Comparison of ENCODE assay signal across 8 cellular contexts in the genomic region with DNA sequence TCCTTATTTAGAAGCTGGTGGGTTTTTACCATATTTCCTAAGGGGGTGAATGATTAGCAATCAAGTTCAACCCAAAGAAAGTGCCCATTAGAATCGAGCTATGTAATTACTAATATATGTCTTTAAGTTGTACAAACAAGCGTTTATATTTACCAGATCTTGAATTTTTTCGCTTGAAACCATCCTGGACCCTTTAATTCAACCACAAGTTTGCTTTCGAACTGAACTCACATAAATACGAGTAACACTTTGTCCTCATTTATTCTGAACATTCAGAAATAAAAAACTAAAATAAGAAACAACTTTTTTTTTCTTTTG. TPM values are rescaled to one million over a fixed set of nuclear protein-coding genes. Genes with fewer than 3 reads are reported as not detected.
DNase-seq lines count a peak whose midpoint lies in the region; ATAC-seq and TF ChIP-seq lines count a peak whose summit lies in the region.

No MANE protein-coding gene starts in this region.

- H3K9me3 ChIP-seq in CD4-positive, alpha-beta T cell (ENCODE audit: control insufficient read depth, low read length) = no peaks in the 10 kb centered on the region
- H3K9me3 ChIP-seq in ovary = no peaks in the 10 kb centered on the region

- H3K4me1 Mint-ChIP-seq in CD4-positive, alpha-beta T cell (ENCODE audit: low read depth) = peaks cover 49% of the 10 kb centered on the region
- H3K4me1 Mint-ChIP-seq in effector memory CD8-positive, alpha-beta T cell (ENCODE audit: low read depth in 2 of 2) = peaks cover 30 to 50% of the 10 kb centered on the region in 2 donors

- H3K27ac ChIP-seq in CD4-positive, alpha-beta T cell (ENCODE audit: low read depth, low read length) = peak overlapping the region; percentile 58
- peak overlapping the region in 1 of 2 donors; percentile 7 for H3K27ac ChIP-seq in ovary

- intact Hi-C loops in CD4-positive, alpha-beta T cell (cut with DNase I, micrococcal nuclease) = loop anchor here in 1 of 2 experiments (5.0 to 10.0 kb wide), 2 partner anchors 284 to 346 kb away; a partner anchor contains a TSS
- intact Hi-C loops in ovary (cut with DNase I) = no loop called here

- H3K27me3 ChIP-seq in CD4-positive, alpha-beta T cell (ENCODE audit: control insufficient read depth, insufficient read depth, low read length) = no peaks in the 10 kb centered on the region
- H3K27me3 ChIP-seq in ovary = no peaks in the 10 kb centered on the region

- no peak for TF ChIP-seq EP300 in ovary (IDR thresholded peaks at IDR 0.05)

- no peak for TF ChIP-seq POLR2A in NB4 (IDR thresholded peaks at IDR 0.05; ENCODE audit: extremely low read depth, insufficient read length)
- TF ChIP-seq POLR2A in ovary (IDR thresholded peaks at IDR 0.05) = no peak

- WGBS in ovary, 3 donors = 50 to 54% (median 52%) methylated on average over 5 of the region's 5 CpGs

- no peaks in the 10 kb centered on the region for H3K27me3 Mint-ChIP-seq in CD4-positive, alpha-beta T cell
- no peaks in the 10 kb centered on the region for H3K27me3 Mint-ChIP-seq in effector memory CD8-positive, alpha-beta T cell

- no peak for DNase-seq in CD4-positive, alpha-beta T cell
- DNase-seq in NB4 (ENCODE audit: low read depth) (no peak), ovary (no peak), CD1c-positive myeloid dendritic cell (ENCODE audit: extremely low spot score) (no peak), NK-92 (lab: John Stamatoyannopoulos, UW; ENCODE audit: unreplicated experiment) (no peak), OCI-M1 (lab: John Stamatoyannopoulos, UW) (no peak)
- no peak for DNase-seq in effector memory CD8-positive, alpha-beta T cell
- no peak for DNase-seq in stimulated activated naive CD4-positive, alpha-beta T cell treated with Interleukin-2 at 50 U/mL for 16 hours (lab: John Stamatoyannopoulos, UW)

- H3K4me3 ChIP-seq in NB4 (ENCODE audit: low read depth, low read length) (peak overlapping the region; percentile 74), ovary (peak overlapping the region; percentile 83)

- no peaks in the 10 kb centered on the region for H3K36me3 ChIP-seq in ovary

- H3K9me3 Mint-ChIP-seq in CD4-positive, alpha-beta T cell = no peaks in the 10 kb centered on the region
- H3K9me3 Mint-ChIP-seq in effector memory CD8-positive, alpha-beta T cell = no peaks in the 10 kb centered on the region

- peaks cover 5% of the 10 kb centered on the region for H3K4me1 ChIP-seq in ovary (ENCODE audit: insufficient read depth)

- H3K4me3 Mint-ChIP-seq in CD4-positive, alpha-beta T cell = peak overlapping the region; percentile 99
- peak overlapping the region; percentile 97 for H3K4me3 Mint-ChIP-seq in effector memory CD8-positive, alpha-beta T cell

- CTCF ChIA-PET in CD4-positive, alpha-beta T cell (lab: Charles Lee) = no interaction called here

- H3K36me3 Mint-ChIP-seq in CD4-positive, alpha-beta T cell (ENCODE audit: low read depth) = peaks cover 49% of the 10 kb centered on the region
- peaks cover 7% of the 10 kb centered on the region for H3K36me3 Mint-ChIP-seq in effector memory CD8-positive, alpha-beta T cell (ENCODE audit: insufficient read depth)

- no peak for TF ChIP-seq CTCF in CD4-positive, alpha-beta T cell (IDR thresholded peaks at IDR 0.05)
- TF ChIP-seq CTCF in NB4 (IDR thresholded peaks at IDR 0.05; ENCODE audit: low read depth, low read length) (no peak), ovary (IDR thresholded peaks at IDR 0.05) (no peak)

- peak overlapping the region; percentile 81 for H3K27ac Mint-ChIP-seq in CD4-positive, alpha-beta T cell
- H3K27ac Mint-ChIP-seq in effector memory CD8-positive, alpha-beta T cell = peak overlapping the region; percentile 96 to 98

- no peak for ATAC-seq in CD4-positive, alpha-beta T cell (ENCODE audit: poor library complexity)
- no peak for ATAC-seq in effector memory CD8-positive, alpha-beta T cell (replicated peaks)

- POLR2A ChIA-PET in CD4-positive, alpha-beta T cell (lab: Charles Lee) = interaction anchor here (0.6 kb wide), 3 partner anchors 11 to 1390 kb away, joined by 3 to 5 read pairs (median 4); no protein-coding TSS in a partner anchor

RNA-seq across cellular contexts. Expression of a gene that starts 1.5 kb away (rescaled TPM):
- total RNA-seq in CD4-positive, alpha-beta T cell = 10 to 100 TPM; 44.3 to 45.7 TPM
- 100 to 1,000 TPM in 2 of 7 donors, 10 to 100 TPM in 5; 45.4 to 104 (median 82.4) TPM for total RNA-seq in ovary
- 100 to 1,000 TPM in 1 of 2 donors, 10 to 100 TPM in 1; 65.8 to 151 TPM for polyA plus RNA-seq in ovary
